10 cellular contexts compared by ENCODE assay signal in genomic region chr1:154730251-154730650, GRCh38.
DNase-seq lines count a peak whose midpoint lies in the region; ATAC-seq and TF ChIP-seq lines count a peak whose summit lies in the region.
"Had no signal": no experiment of that assay in that cellular context is flagged by ENCODE, and none has a peak within 500 bp of the region (broad histone marks: within the 10 kb centered on the region; RNA-seq: fewer than 3 reads in every experiment).

No MANE protein-coding gene starts in this region.

- H2AFZ ChIP-seq in osteoblast (ENCODE audit: low read length), result no peak overlapping the region

- DNase-seq in ELR (ENCODE audit: low read depth) (peak; percentile 38), NCI-H2107 (lab: John Stamatoyannopoulos, UW) (peak; percentile 45), dermis blood vessel endothelial cell (peak; percentile 97), osteoblast (ENCODE audit: insufficient read length, low spot score, missing footprints) (no peak), islet precursor cell (no peak), NK-92 (lab: John Stamatoyannopoulos, UW; ENCODE audit: unreplicated experiment) (no peak), hippocampal formation (lab: John Stamatoyannopoulos, UW) (no peak)
- DNase-seq in CD8-positive, alpha-beta T cell, result no peak
- DNase-seq: NCI-H1694; stimulated activated CD4-positive, alpha-beta T cell treated with anti-CD3 and anti-CD28 coated beads, Interleukin-12 subunit alpha, Interleukin-12 subunit beta, amount 100 ng/mL, for 4 hours had no signal

- no peaks in the 10 kb centered on the region for H3K9me3 Mint-ChIP-seq in CD8-positive, alpha-beta T cell

- H3K27me3 ChIP-seq in osteoblast (ENCODE audit: insufficient read depth, low read length), result peaks cover 15% of the 10 kb centered on the region
- H3K27me3 ChIP-seq in CD8-positive, alpha-beta T cell (ENCODE audit: insufficient read depth, low read length), result no peaks in the 10 kb centered on the region

- no peaks in the 10 kb centered on the region for H3K4me1 Mint-ChIP-seq in CD8-positive, alpha-beta T cell (ENCODE audit: low read depth)

- no peaks in the 10 kb centered on the region for H4K20me1 ChIP-seq in osteoblast (ENCODE audit: insufficient read depth, low read length)

- no peak overlapping the region for H3K4me3 ChIP-seq in osteoblast (ENCODE audit: insufficient read depth, low read length)
- H3K4me3 ChIP-seq in CD8-positive, alpha-beta T cell (ENCODE audit: low read depth, low read length), result no peak overlapping the region

- no peak overlapping the region for H3K27ac Mint-ChIP-seq in CD8-positive, alpha-beta T cell

- H3K36me3 Mint-ChIP-seq in CD8-positive, alpha-beta T cell, result no peaks in the 10 kb centered on the region

- TF ChIP-seq CTCF in osteoblast (IDR thresholded peaks at IDR 0.05; ENCODE audit: extremely low read depth, low read depth, low read length), result no peak
- TF ChIP-seq CTCF in CD8-positive, alpha-beta T cell (IDR thresholded peaks at IDR 0.05), result no peak

- no peaks in the 10 kb centered on the region for H3K9me3 ChIP-seq in osteoblast (ENCODE audit: low read depth, low read length)
- H3K9me3 ChIP-seq in CD8-positive, alpha-beta T cell (ENCODE audit: low read length), result no peaks in the 10 kb centered on the region

- H3K79me2 ChIP-seq in osteoblast (ENCODE audit: insufficient read depth, low read length), result no peaks in the 10 kb centered on the region

- H3K36me3 ChIP-seq in osteoblast (ENCODE audit: insufficient read depth, low read length), result no peaks in the 10 kb centered on the region
- no peaks in the 10 kb centered on the region for H3K36me3 ChIP-seq in CD8-positive, alpha-beta T cell (ENCODE audit: insufficient read depth, low read length)

- peaks cover 21% of the 10 kb centered on the region for H3K4me1 ChIP-seq in osteoblast (ENCODE audit: insufficient read depth, low read length)
- H3K4me1 ChIP-seq in CD8-positive, alpha-beta T cell (ENCODE audit: insufficient read depth, low read length), result no peaks in the 10 kb centered on the region

- peaks cover 7% of the 10 kb centered on the region for H3K27me3 Mint-ChIP-seq in CD8-positive, alpha-beta T cell (ENCODE audit: low read depth)

- intact Hi-C loops in CD8-positive, alpha-beta T cell (cut with DNase I, micrococcal nuclease), result no loop called here

- H3K4me3 Mint-ChIP-seq in CD8-positive, alpha-beta T cell, result no peak overlapping the region

- no peak for ATAC-seq in CD8-positive, alpha-beta T cell

- POLR2A ChIA-PET in CD8-positive, alpha-beta T cell (lab: Charles Lee), result no interaction called here

- no peak overlapping the region for H3K4me2 ChIP-seq in osteoblast (ENCODE audit: insufficient read depth, low read length)

- peak overlapping the region; percentile 15 for H3K27ac ChIP-seq in osteoblast (ENCODE audit: low read depth, low read length)
- no peak overlapping the region for H3K27ac ChIP-seq in CD8-positive, alpha-beta T cell (ENCODE audit: low read depth, low read length)

- CTCF ChIA-PET in CD8-positive, alpha-beta T cell (lab: Charles Lee), result interaction anchor here (1.0 to 1.1 kb wide), 2 partner anchors 30 to 148 kb away, joined by 3 read pairs; no protein-coding TSS in a partner anchor

Comparison
In these comparisons a context has a peak if more than half of its experiments do, and no peak if none do; other contexts are left out.
1. DNase-seq: peak in ELR (single experiment), NCI-H2107 (single experiment) and dermis blood vessel endothelial cell (single experiment); none in osteoblast (single experiment), CD8-positive, alpha-beta T cell (0 of 7), islet precursor cell (single experiment), NK-92 (single experiment) and hippocampal formation (0 of 2).